ENCODE assay signal across 10 cellular contexts in the genomic region with DNA sequence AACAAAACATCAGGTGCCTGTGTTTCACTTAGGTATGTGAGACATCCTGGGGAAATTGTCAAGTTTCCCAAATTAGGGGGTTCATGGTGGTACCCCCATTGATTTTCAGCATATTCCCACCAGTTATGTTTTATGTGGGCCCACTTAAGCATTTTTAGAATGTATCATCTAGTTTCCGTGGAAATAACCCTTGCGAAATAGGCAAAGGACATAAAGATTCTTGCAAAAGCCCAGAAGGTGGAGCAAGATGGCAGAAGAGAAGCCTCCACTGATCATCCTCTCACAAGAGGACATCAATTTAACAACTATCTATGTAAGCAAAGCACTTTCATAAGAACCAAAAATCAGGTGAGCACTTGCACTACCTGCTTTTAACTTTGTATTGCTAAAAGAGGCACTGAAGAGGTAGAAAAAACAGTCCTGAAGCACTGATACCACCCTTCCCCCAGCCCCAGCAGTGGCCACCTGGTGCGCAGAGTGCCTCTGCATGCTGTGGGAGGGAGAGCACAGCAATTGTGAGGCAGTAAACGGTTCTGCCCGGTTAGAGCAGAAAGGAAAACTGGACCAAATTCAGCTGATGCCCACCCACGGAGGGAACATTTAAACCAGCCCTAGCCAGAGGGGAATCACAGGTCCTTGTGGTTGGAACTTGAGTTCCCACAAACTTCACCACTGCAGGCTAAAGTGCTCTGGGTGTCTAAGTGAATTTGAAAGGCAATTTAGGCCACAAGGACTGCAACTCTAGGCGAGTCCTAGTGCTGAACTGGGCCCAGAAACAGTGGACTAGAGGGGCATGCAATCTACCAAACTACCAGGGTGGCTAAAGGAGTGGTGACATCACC.
DNase-seq lines count a peak whose midpoint lies in the region; ATAC-seq and TF ChIP-seq lines count a peak whose summit lies in the region.
"Had no signal": no experiment of that assay in that cellular context is flagged by ENCODE, and none has a peak within 500 bp of the region (broad histone marks: within the 10 kb centered on the region; RNA-seq: fewer than 3 reads in every experiment).

No MANE protein-coding gene starts in this region.

- TF ChIP-seq CTCF in GM12864 (IDR thresholded peaks at IDR 0.05; ENCODE audit: low read depth, low read length, missing control alignments): peak; percentile 12

- ATAC-seq in GM21360 (IDR thresholded peaks at IDR 0.05; ENCODE audit: unreplicated experiment): peak; percentile 42
- ATAC-seq in HG03378 (IDR thresholded peaks at IDR 0.05; ENCODE audit: unreplicated experiment): peak; percentile 27
- no peak for ATAC-seq in GM19452 (IDR thresholded peaks at IDR 0.05; ENCODE audit: unreplicated experiment)
- ATAC-seq: naive thymus-derived CD4-positive, alpha-beta T cell had no signal

- H3K4me3 ChIP-seq in GM12864 (ENCODE audit: low read depth, low read length): no peak overlapping the region
- H3K4me3 ChIP-seq: SK-N-MC had no signal

- no peak for DNase-seq in GM12864 (ENCODE audit: low read depth)
- DNase-seq in amniotic epithelial cell (ENCODE audit: low read depth): peak; percentile 65
- no peak for DNase-seq in putamen (ENCODE audit: low spot score)
- no peak for DNase-seq in stimulated activated CD4-positive, alpha-beta T cell treated with anti-CD3 and anti-CD28 coated beads, Interleukin-2, amount 100 ng/mL, for 24 hours
- no peak for DNase-seq in RPMI8226
